ENCODE assay signal across 34 cellular contexts in the genomic region with DNA sequence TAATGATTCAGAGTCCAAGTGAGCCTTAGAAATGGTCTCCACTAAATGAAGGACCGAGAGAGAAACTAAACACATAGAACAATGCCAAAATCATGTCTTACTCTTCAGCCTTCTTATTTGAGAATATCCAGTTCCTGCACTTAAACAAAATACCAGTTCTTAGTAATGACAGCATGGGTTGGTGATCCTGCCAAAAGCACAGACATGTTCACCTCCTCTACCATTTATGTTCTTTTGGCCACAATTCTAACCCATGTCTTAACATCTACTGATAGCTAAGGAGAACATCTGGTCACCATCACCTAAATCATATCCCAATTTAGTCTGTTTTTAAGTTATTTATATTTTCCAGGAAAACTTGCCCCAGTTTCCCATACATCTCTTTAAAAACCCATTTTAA.
"Had no signal": no experiment of that assay in that cellular context is flagged by ENCODE, and none has a peak within 500 bp of the region (broad histone marks: within the 10 kb centered on the region; RNA-seq: fewer than 3 reads in every experiment).

No MANE protein-coding gene starts in this region.

- H3K36me3 ChIP-seq: adrenal gland, esophagus muscularis mucosa, gastrocnemius medialis, heart left ventricle had no signal

- H3K27me3 Mint-ChIP-seq: activated CD4-positive, alpha-beta T cell treated with anti-CD3 and anti-CD28 coated beads, Interleukin-2, amount 10 ng/mL, durations not matched to agents 24 days and 14 days; activated CD8-positive, alpha-beta memory T cell treated with anti-CD3 and anti-CD28 coated beads, Interleukin-2, amount 10 ng/mL, durations not matched to agents 7 days and 5 days; effector memory CD8-positive, alpha-beta T cell had no signal

- DNase-seq: activated CD4-positive, alpha-beta memory T cell treated with anti-CD3 and anti-CD28 coated beads for 36 hours; activated CD4-positive, alpha-beta T cell treated with anti-CD3 and anti-CD28 coated beads for 36 hours; activated CD4-positive, alpha-beta T cell treated with anti-CD3 and anti-CD28 coated beads, Interleukin-2, amount 10 ng/mL, durations not matched to agents 24 days and 14 days; activated CD4-positive, CD25-positive, alpha-beta regulatory T cell; activated CD4-positive, CD25-positive, alpha-beta regulatory T cell treated with anti-CD3 and anti-CD28 coated beads, Interleukin-2, amount 50 U/mL, for 72 hours; activated CD8-positive, alpha-beta memory T cell treated with anti-CD3 and anti-CD28 coated beads, Interleukin-2, amount 10 ng/mL, durations not matched to agents 7 days and 5 days; activated CD8-positive, alpha-beta memory T cell treated with anti-CD3 and anti-CD28 coated beads, Interleukin-2, amount 50 U/mL, for 4 hours; activated CD8-positive, alpha-beta T cell treated with anti-CD3 and anti-CD28 coated beads, Interleukin-2, amount 10 ng/mL, durations not matched to agents 7 days and 5 days; activated effector memory CD4-positive, alpha-beta T cell treated with anti-CD3 and anti-CD28 coated beads, Interleukin-2, amount 50 U/mL, for 16 hours; activated naive CD4-positive, alpha-beta T cell treated with anti-CD3 and anti-CD28 coated beads for 36 hours; activated naive CD8-positive, alpha-beta T cell treated with anti-CD3 and anti-CD28 coated beads for 36 hours; activated naive CD8-positive, alpha-beta T cell treated with anti-CD3 and anti-CD28 coated beads, Interleukin-2, amount 50 U/mL, for 24 hours; activated T-cell treated with anti-CD3 and anti-CD28 coated beads, Interleukin-2, amount 50 U/mL, for 1 hour; activated T-cell treated with anti-CD3 and anti-CD28 coated beads, Interleukin-2, amount 50 U/mL, for 48 hours; adrenal gland; amygdala; aorta; body of pancreas; caudate nucleus; cortex of kidney; dermis blood vessel endothelial cell; effector CD4-positive, alpha-beta T cell; effector memory CD8-positive, alpha-beta T cell; erythroblast; foreskin keratinocyte; gastrocnemius medialis; glutamatergic neuron; heart left ventricle; T-helper 2 cell had no signal

- FAIRE-seq: colon had no signal

- H3K4me1 ChIP-seq: adrenal gland, body of pancreas, esophagus muscularis mucosa, gastrocnemius medialis had no signal

- H3K27ac Mint-ChIP-seq: activated CD4-positive, alpha-beta memory T cell treated with anti-CD3 and anti-CD28 coated beads for 36 hours; activated CD4-positive, alpha-beta T cell treated with anti-CD3 and anti-CD28 coated beads for 36 hours; activated CD4-positive, alpha-beta T cell treated with anti-CD3 and anti-CD28 coated beads, Interleukin-2, amount 10 ng/mL, durations not matched to agents 24 days and 14 days; activated CD8-positive, alpha-beta memory T cell treated with anti-CD3 and anti-CD28 coated beads, Interleukin-2, amount 10 ng/mL, durations not matched to agents 7 days and 5 days; activated CD8-positive, alpha-beta T cell treated with anti-CD3 and anti-CD28 coated beads, Interleukin-2, amount 10 ng/mL, durations not matched to agents 7 days and 5 days; activated naive CD4-positive, alpha-beta T cell treated with anti-CD3 and anti-CD28 coated beads for 36 hours; activated naive CD4-positive, alpha-beta T cell treated with anti-CD3 and anti-CD28 coated beads, Interleukin-2, amount 50 U/mL, for 24 hours; activated naive CD8-positive, alpha-beta T cell treated with anti-CD3 and anti-CD28 coated beads for 36 hours; activated naive CD8-positive, alpha-beta T cell treated with anti-CD3 and anti-CD28 coated beads, Interleukin-2, amount 50 U/mL, for 24 hours; activated T-helper 1 cell treated with anti-CD3 and anti-CD28 coated beads, Interleukin-12 subunit alpha, Interleukin-12 subunit beta, Interleukin-2, Interleukin-4 antibody, amounts not matched to agents 30 ng/mL and 10 ng/mL and 1 ng/mL, durations not matched to agents 14 hours and 24 hours and 36 hours; activated T-helper 2 cell treated with anti-CD3 and anti-CD28 coated beads, Interferon-gamma antibody, Interleukin-2, Interleukin-4, amounts not matched to agents 10 μg/mL and 5 μg/mL and 100 μg/mL, durations not matched to agents 14 hours and 24 hours and 36 hours; effector memory CD8-positive, alpha-beta T cell had no signal

- H3K9me3 Mint-ChIP-seq: activated CD4-positive, alpha-beta memory T cell treated with anti-CD3 and anti-CD28 coated beads for 36 hours; activated CD4-positive, alpha-beta T cell treated with anti-CD3 and anti-CD28 coated beads, Interleukin-2, amount 10 ng/mL, durations not matched to agents 24 days and 14 days; activated naive CD4-positive, alpha-beta T cell treated with anti-CD3 and anti-CD28 coated beads for 36 hours; activated naive CD4-positive, alpha-beta T cell treated with anti-CD3 and anti-CD28 coated beads, Interleukin-2, amount 50 U/mL, for 24 hours; activated naive CD8-positive, alpha-beta T cell treated with anti-CD3 and anti-CD28 coated beads for 36 hours; activated naive CD8-positive, alpha-beta T cell treated with anti-CD3 and anti-CD28 coated beads, Interleukin-2, amount 50 U/mL, for 24 hours; activated T-helper 1 cell treated with anti-CD3 and anti-CD28 coated beads, Interleukin-12 subunit alpha, Interleukin-12 subunit beta, Interleukin-2, Interleukin-4 antibody, amounts not matched to agents 30 ng/mL and 10 ng/mL and 1 ng/mL, durations not matched to agents 14 hours and 24 hours and 36 hours; activated T-helper 2 cell treated with anti-CD3 and anti-CD28 coated beads, Interferon-gamma antibody, Interleukin-2, Interleukin-4, amounts not matched to agents 10 μg/mL and 5 μg/mL and 100 μg/mL, durations not matched to agents 14 hours and 24 hours and 36 hours; effector memory CD8-positive, alpha-beta T cell had no signal

- H3K4me3 Mint-ChIP-seq: activated CD4-positive, alpha-beta memory T cell treated with anti-CD3 and anti-CD28 coated beads for 36 hours; activated CD4-positive, alpha-beta T cell treated with anti-CD3 and anti-CD28 coated beads for 36 hours; activated CD4-positive, alpha-beta T cell treated with anti-CD3 and anti-CD28 coated beads, Interleukin-2, amount 10 ng/mL, durations not matched to agents 24 days and 14 days; activated CD8-positive, alpha-beta memory T cell treated with anti-CD3 and anti-CD28 coated beads, Interleukin-2, amount 10 ng/mL, durations not matched to agents 7 days and 5 days; activated CD8-positive, alpha-beta T cell treated with anti-CD3 and anti-CD28 coated beads, Interleukin-2, amount 10 ng/mL, durations not matched to agents 7 days and 5 days; activated naive CD4-positive, alpha-beta T cell treated with anti-CD3 and anti-CD28 coated beads for 36 hours; activated naive CD4-positive, alpha-beta T cell treated with anti-CD3 and anti-CD28 coated beads, Interleukin-2, amount 50 U/mL, for 24 hours; activated naive CD8-positive, alpha-beta T cell treated with anti-CD3 and anti-CD28 coated beads for 36 hours; activated naive CD8-positive, alpha-beta T cell treated with anti-CD3 and anti-CD28 coated beads, Interleukin-2, amount 50 U/mL, for 24 hours; activated T-helper 1 cell treated with anti-CD3 and anti-CD28 coated beads, Interleukin-12 subunit alpha, Interleukin-12 subunit beta, Interleukin-2, Interleukin-4 antibody, amounts not matched to agents 30 ng/mL and 10 ng/mL and 1 ng/mL, durations not matched to agents 14 hours and 24 hours and 36 hours; effector memory CD8-positive, alpha-beta T cell had no signal

- H3K9me3 ChIP-seq: adrenal gland, body of pancreas, esophagus muscularis mucosa, gastrocnemius medialis, heart left ventricle had no signal

- ATAC-seq: activated CD4-positive, alpha-beta T cell treated with anti-CD3 and anti-CD28 coated beads for 36 hours; activated CD8-positive, alpha-beta memory T cell treated with anti-CD3 and anti-CD28 coated beads, Interleukin-2, amount 10 ng/mL, durations not matched to agents 7 days and 5 days; activated CD8-positive, alpha-beta T cell treated with anti-CD3 and anti-CD28 coated beads, Interleukin-2, amount 10 ng/mL, durations not matched to agents 7 days and 5 days; activated naive CD8-positive, alpha-beta T cell treated with anti-CD3 and anti-CD28 coated beads, Interleukin-2, amount 50 U/mL, for 24 hours; body of pancreas; effector memory CD8-positive, alpha-beta T cell; foreskin keratinocyte; gastrocnemius medialis; heart left ventricle had no signal

- H3K27me3 ChIP-seq: adrenal gland, body of pancreas, esophagus muscularis mucosa, foreskin keratinocyte, gastrocnemius medialis, heart left ventricle had no signal

- H3K4me3 ChIP-seq: adrenal gland, body of pancreas, esophagus muscularis mucosa, gastrocnemius medialis, heart left ventricle had no signal

- H3K27ac ChIP-seq: adrenal gland, body of pancreas, esophagus muscularis mucosa, foreskin keratinocyte, gastrocnemius medialis had no signal

- H3K36me3 Mint-ChIP-seq: activated CD4-positive, alpha-beta memory T cell treated with anti-CD3 and anti-CD28 coated beads for 36 hours; activated CD8-positive, alpha-beta memory T cell treated with anti-CD3 and anti-CD28 coated beads, Interleukin-2, amount 10 ng/mL, durations not matched to agents 7 days and 5 days; activated naive CD4-positive, alpha-beta T cell treated with anti-CD3 and anti-CD28 coated beads, Interleukin-2, amount 50 U/mL, for 24 hours; activated naive CD8-positive, alpha-beta T cell treated with anti-CD3 and anti-CD28 coated beads for 36 hours had no signal

- H3K4me1 Mint-ChIP-seq: activated CD4-positive, alpha-beta T cell treated with anti-CD3 and anti-CD28 coated beads for 36 hours; activated CD4-positive, alpha-beta T cell treated with anti-CD3 and anti-CD28 coated beads, Interleukin-2, amount 10 ng/mL, durations not matched to agents 24 days and 14 days; activated CD8-positive, alpha-beta memory T cell treated with anti-CD3 and anti-CD28 coated beads, Interleukin-2, amount 10 ng/mL, durations not matched to agents 7 days and 5 days; activated naive CD4-positive, alpha-beta T cell treated with anti-CD3 and anti-CD28 coated beads, Interleukin-2, amount 50 U/mL, for 24 hours; activated naive CD8-positive, alpha-beta T cell treated with anti-CD3 and anti-CD28 coated beads for 36 hours; activated naive CD8-positive, alpha-beta T cell treated with anti-CD3 and anti-CD28 coated beads, Interleukin-2, amount 50 U/mL, for 24 hours had no signal
